13 cellular contexts compared by ENCODE assay signal in genomic region chr16:46730126-46730525, GRCh38. TPM values are rescaled to one million over a fixed set of nuclear protein-coding genes. Genes with fewer than 3 reads are reported as not detected.
"Had no signal": no experiment of that assay in that cellular context is flagged by ENCODE, and none has a peak within 500 bp of the region (broad histone marks: within the 10 kb centered on the region; RNA-seq: fewer than 3 reads in every experiment).

No MANE protein-coding gene starts in this region.

- H3K4me3 ChIP-seq: esophagus muscularis mucosa, gastrocnemius medialis, left lung had no signal

- H3K27me3 Mint-ChIP-seq: dendritic cell treated with granulocyte-macrophage colony-stimulating factor and Interleukin-4, amounts not matched to agents 40 ng/mL and 50 ng/mL, for 4 days; naive thymus-derived CD8-positive, alpha-beta T cell had no signal

- H3K4me3 Mint-ChIP-seq: dendritic cell treated with granulocyte-macrophage colony-stimulating factor and Interleukin-4, amounts not matched to agents 40 ng/mL and 50 ng/mL, for 4 days; effector memory CD8-positive, alpha-beta T cell; immature natural killer cell; naive thymus-derived CD8-positive, alpha-beta T cell; stimulated activated naive CD8-positive, alpha-beta T cell treated with anti-CD3 and anti-CD28 coated beads, Interleukin-15, Interleukin-2, amounts not matched to agents 100 ng/mL and 50 ng/mL, for 24 hours had no signal

- H3K27me3 ChIP-seq: esophagus muscularis mucosa, gastrocnemius medialis, left lung had no signal

- ATAC-seq: effector memory CD8-positive, alpha-beta T cell; gastrocnemius medialis; left lung; naive thymus-derived CD8-positive, alpha-beta T cell had no signal

- H3K27ac Mint-ChIP-seq: dendritic cell treated with granulocyte-macrophage colony-stimulating factor and Interleukin-4, amounts not matched to agents 40 ng/mL and 50 ng/mL, for 4 days; effector memory CD8-positive, alpha-beta T cell; immature natural killer cell; naive thymus-derived CD8-positive, alpha-beta T cell; stimulated activated naive CD8-positive, alpha-beta T cell treated with anti-CD3 and anti-CD28 coated beads, Interleukin-15, Interleukin-2, amounts not matched to agents 100 ng/mL and 50 ng/mL, for 24 hours had no signal

- H3K4me1 ChIP-seq: gastrocnemius medialis, left lung had no signal

- H3K4me1 Mint-ChIP-seq: immature natural killer cell; naive thymus-derived CD8-positive, alpha-beta T cell had no signal

- H3K27ac ChIP-seq: epithelial cell of prostate, esophagus muscularis mucosa, left lung had no signal

- H3K36me3 ChIP-seq: gastrocnemius medialis, left lung had no signal

- DNase-seq: effector memory CD8-positive, alpha-beta T cell; gastrocnemius medialis; immature natural killer cell; left lung; mesendoderm; naive thymus-derived CD8-positive, alpha-beta T cell; small intestine; stimulated activated CD4-positive, alpha-beta T cell treated with anti-CD3 and anti-CD28 coated beads, Interleukin-2, amount 100 ng/mL, for 48 hours; trophoblast cell had no signal

- H3K9me3 Mint-ChIP-seq: effector memory CD8-positive, alpha-beta T cell had no signal

- H3K9me3 ChIP-seq: esophagus muscularis mucosa, gastrocnemius medialis had no signal

RNA-seq across cellular contexts. Expression of gene MYLK3, which starts 18.0 kb away (rescaled TPM):
- polyA plus RNA-seq: immature natural killer cell; naive thymus-derived CD8-positive, alpha-beta T cell had no signal
